9 cellular contexts compared by ENCODE assay signal in the genomic region with DNA sequence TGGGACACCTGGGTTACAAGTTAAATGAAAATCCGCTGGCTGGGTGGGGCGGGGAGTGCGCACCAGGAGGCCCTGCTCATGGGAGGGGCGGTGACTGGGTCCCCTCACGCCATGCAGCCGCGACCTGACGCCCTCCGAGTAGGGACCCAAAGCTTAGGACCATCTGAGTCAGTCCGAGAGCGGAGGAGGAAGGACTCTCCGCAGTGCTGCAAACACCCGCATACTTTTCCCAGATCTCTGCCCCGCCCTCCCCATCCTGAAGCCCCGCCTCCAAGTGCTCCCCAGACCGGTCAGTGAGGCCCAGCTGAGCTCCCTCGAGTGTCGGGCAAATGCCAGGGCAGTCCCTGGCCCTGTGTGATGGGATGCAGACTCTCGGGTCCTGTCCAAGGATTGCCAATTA. TPM values are rescaled to one million over a fixed set of nuclear protein-coding genes. Genes with fewer than 3 reads are reported as not detected.
DNase-seq lines count a peak whose midpoint lies in the region; ATAC-seq and TF ChIP-seq lines count a peak whose summit lies in the region.
"Had no signal": no experiment of that assay in that cellular context is flagged by ENCODE, and none has a peak within 500 bp of the region (broad histone marks: within the 10 kb centered on the region; RNA-seq: fewer than 3 reads in every experiment).

No MANE protein-coding gene starts in this region.

- intact Hi-C loops in sciatic nerve (cut with DNase I) = no loop called here

- no peak for TF ChIP-seq EP300 in gastroesophageal sphincter (IDR thresholded peaks at IDR 0.05)

- 15% methylated on average over 3 of the region's 19 CpGs; no CpG with 5 or more reads in 1 of the 2 donors for WGBS in gastroesophageal sphincter (ENCODE audit: low coverage in 1 of 2), 2 donors

- TF ChIP-seq CTCF in GM12875 (IDR thresholded peaks at IDR 0.05; ENCODE audit: borderline replicate concordance, insufficient read depth, low read depth, low read length) (no peak), RWPE2 (IDR thresholded peaks at IDR 0.05; ENCODE audit: poor library complexity, severe bottlenecking) (no peak), gastroesophageal sphincter (IDR thresholded peaks at IDR 0.05) (no peak)

- TF ChIP-seq POLR2A in gastroesophageal sphincter (IDR thresholded peaks at IDR 0.05) = no peak

- H3K4me1 ChIP-seq in RWPE2 (ENCODE audit: insufficient read depth, poor library complexity, severe bottlenecking) = no peaks in the 10 kb centered on the region
- H3K4me1 ChIP-seq in gastroesophageal sphincter = peaks cover 0 to 69% (median 28%) of the 10 kb centered on the region in 3 donors

- H3K27ac ChIP-seq in RWPE2 (ENCODE audit: poor library complexity, severe bottlenecking) (no peak overlapping the region), gastroesophageal sphincter (no peak overlapping the region)
- H3K27ac ChIP-seq: PC-9 had no signal

- H3K9me3 ChIP-seq in RWPE2 (ENCODE audit: severe bottlenecking) (no peaks in the 10 kb centered on the region), gastroesophageal sphincter (no peaks in the 10 kb centered on the region)

- ATAC-seq in RWPE2 (ENCODE audit: low read depth) = peak; percentile 49
- ATAC-seq in gastroesophageal sphincter = peak; percentile 43
- ATAC-seq in sciatic nerve = peak; percentile 47
- no peak for ATAC-seq in GM18519 (IDR thresholded peaks at IDR 0.05; ENCODE audit: low FRiP score, unreplicated experiment)

- H3K27me3 ChIP-seq in RWPE2 (ENCODE audit: insufficient read depth, poor library complexity, severe bottlenecking) = peaks cover 22% of the 10 kb centered on the region
- peaks cover 95% of the 10 kb centered on the region for H3K27me3 ChIP-seq in gastroesophageal sphincter

- H3K4me3 ChIP-seq in GM12875 (ENCODE audit: low read depth, low read length) (peak overlapping the region; percentile 46), RWPE2 (ENCODE audit: severe bottlenecking) (peak overlapping the region; percentile 11), gastroesophageal sphincter (peak overlapping the region in 1 of 2 donors; percentile 42)
- H3K4me3 ChIP-seq: PC-9 had no signal

- H3K36me3 ChIP-seq in RWPE2 (ENCODE audit: low read depth) (no peaks in the 10 kb centered on the region), gastroesophageal sphincter (no peaks in the 10 kb centered on the region)

- DNase-seq in RWPE2 (ENCODE audit: low spot score) (no peak), sciatic nerve (ENCODE audit: low spot score) (no peak), SIG-M5 (lab: John Stamatoyannopoulos, UW) (no peak), H4 (ENCODE audit: low spot score) (no peak), retina (no peak)

RNA-seq across cellular contexts. Expression of a gene that starts 6.6 kb away (rescaled TPM):
- total RNA-seq in gastroesophageal sphincter = 10 to 100 TPM; 13.8 to 21.6 (median 17.9) TPM
- total RNA-seq in sciatic nerve = 46.4 TPM
- total RNA-seq in H4 (2014; rRNA removed; shearing (Covaris generic)) = 4.6 and 4.9 TPM in 2 replicates
